ENCODE assay signal across 1 cellular context in the genomic region with DNA sequence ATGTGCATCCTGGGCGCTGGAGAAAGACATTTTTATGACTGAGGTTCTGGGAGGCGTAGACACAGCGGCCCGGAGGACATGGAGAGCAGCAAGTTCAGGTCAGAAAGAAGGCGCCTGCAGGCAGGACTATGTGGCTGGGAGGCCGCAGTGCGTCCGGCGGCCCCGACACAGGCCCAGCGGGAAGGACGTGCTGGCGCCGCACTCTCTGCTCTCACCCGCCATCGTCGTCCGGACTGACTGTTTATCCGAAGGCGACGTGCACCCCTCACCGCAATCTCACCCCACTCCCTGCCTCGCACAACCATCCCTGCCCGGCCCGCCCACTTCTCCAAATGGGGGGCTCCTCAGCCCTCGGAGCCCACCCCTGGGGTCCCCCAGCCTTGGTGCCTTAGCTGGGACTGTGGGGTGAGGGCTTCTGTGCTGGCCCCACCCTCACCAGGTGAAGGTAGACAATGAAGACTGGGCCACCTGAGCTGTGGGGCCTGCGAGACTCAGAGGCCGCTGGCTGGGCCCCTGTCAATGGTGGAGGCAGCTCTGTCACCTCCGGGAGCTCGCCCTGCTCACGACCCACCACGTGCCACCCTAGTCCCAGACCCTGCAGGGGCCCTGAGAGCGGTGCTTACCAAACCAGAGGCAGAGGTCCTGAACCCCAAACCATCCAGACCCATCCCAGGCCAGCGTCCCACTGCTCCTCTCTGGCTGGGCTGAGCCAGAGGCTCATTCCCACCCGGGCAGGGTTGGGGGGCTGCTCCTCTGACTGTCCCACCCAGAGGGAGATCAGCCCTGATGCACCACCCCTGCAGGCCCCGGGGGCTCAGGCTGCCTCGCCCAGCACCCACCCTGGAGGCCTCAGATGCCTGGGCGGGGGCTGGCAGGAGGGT.
TF ChIP-seq lines count a peak whose summit lies in the region.

No MANE protein-coding gene starts in this region.

TF ChIP-seq in WTC11, 78 proteins besides CTCF, POLR2A, EP300 and RAD21 (continued from another document):
- TF ChIP-seq, protein P1, sequence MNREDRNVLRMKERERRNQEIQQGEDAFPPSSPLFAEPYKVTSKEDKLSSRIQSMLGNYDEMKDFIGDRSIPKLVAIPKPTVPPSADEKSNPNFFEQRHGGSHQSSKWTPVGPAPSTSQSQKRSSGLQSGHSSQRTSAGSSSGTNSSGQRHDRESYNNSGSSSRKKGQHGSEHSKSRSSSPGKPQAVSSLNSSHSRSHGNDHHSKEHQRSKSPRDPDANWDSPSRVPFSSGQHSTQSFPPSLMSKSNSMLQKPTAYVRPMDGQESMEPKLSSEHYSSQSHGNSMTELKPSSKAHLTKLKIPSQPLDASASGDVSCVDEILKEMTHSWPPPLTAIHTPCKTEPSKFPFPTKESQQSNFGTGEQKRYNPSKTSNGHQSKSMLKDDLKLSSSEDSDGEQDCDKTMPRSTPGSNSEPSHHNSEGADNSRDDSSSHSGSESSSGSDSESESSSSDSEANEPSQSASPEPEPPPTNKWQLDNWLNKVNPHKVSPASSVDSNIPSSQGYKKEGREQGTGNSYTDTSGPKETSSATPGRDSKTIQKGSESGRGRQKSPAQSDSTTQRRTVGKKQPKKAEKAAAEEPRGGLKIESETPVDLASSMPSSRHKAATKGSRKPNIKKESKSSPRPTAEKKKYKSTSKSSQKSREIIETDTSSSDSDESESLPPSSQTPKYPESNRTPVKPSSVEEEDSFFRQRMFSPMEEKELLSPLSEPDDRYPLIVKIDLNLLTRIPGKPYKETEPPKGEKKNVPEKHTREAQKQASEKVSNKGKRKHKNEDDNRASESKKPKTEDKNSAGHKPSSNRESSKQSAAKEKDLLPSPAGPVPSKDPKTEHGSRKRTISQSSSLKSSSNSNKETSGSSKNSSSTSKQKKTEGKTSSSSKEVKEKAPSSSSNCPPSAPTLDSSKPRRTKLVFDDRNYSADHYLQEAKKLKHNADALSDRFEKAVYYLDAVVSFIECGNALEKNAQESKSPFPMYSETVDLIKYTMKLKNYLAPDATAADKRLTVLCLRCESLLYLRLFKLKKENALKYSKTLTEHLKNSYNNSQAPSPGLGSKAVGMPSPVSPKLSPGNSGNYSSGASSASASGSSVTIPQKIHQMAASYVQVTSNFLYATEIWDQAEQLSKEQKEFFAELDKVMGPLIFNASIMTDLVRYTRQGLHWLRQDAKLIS (CRISPR knock-in tag; IDR thresholded peaks at IDR 0.05; ENCODE audit: borderline replicate concordance), result no peak
- TF ChIP-seq RORB (CRISPR knock-in tag; IDR thresholded peaks at IDR 0.05) (no peak), ELF4 (CRISPR knock-in tag; IDR thresholded peaks at IDR 0.05; ENCODE audit: low read depth) (no peak), NFE2L1 (CRISPR knock-in tag; IDR thresholded peaks at IDR 0.05) (no peak), JAZF1 (CRISPR knock-in tag; IDR thresholded peaks at IDR 0.05) (no peak), MXD4 (CRISPR knock-in tag; IDR thresholded peaks at IDR 0.05; ENCODE audit: borderline replicate concordance) (no peak), RELA (CRISPR knock-in tag; IDR thresholded peaks at IDR 0.05; ENCODE audit: borderline replicate concordance) (no peak)
- TF ChIP-seq, protein P2, sequence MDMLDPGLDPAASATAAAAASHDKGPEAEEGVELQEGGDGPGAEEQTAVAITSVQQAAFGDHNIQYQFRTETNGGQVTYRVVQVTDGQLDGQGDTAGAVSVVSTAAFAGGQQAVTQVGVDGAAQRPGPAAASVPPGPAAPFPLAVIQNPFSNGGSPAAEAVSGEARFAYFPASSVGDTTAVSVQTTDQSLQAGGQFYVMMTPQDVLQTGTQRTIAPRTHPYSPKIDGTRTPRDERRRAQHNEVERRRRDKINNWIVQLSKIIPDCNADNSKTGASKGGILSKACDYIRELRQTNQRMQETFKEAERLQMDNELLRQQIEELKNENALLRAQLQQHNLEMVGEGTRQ (CRISPR knock-in tag; IDR thresholded peaks at IDR 0.05), result no peak
- TF ChIP-seq, protein P3, sequence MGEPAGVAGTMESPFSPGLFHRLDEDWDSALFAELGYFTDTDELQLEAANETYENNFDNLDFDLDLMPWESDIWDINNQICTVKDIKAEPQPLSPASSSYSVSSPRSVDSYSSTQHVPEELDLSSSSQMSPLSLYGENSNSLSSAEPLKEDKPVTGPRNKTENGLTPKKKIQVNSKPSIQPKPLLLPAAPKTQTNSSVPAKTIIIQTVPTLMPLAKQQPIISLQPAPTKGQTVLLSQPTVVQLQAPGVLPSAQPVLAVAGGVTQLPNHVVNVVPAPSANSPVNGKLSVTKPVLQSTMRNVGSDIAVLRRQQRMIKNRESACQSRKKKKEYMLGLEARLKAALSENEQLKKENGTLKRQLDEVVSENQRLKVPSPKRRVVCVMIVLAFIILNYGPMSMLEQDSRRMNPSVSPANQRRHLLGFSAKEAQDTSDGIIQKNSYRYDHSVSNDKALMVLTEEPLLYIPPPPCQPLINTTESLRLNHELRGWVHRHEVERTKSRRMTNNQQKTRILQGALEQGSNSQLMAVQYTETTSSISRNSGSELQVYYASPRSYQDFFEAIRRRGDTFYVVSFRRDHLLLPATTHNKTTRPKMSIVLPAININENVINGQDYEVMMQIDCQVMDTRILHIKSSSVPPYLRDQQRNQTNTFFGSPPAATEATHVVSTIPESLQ (CRISPR knock-in tag; IDR thresholded peaks at IDR 0.05), result no peak
- TF ChIP-seq, protein P4, sequence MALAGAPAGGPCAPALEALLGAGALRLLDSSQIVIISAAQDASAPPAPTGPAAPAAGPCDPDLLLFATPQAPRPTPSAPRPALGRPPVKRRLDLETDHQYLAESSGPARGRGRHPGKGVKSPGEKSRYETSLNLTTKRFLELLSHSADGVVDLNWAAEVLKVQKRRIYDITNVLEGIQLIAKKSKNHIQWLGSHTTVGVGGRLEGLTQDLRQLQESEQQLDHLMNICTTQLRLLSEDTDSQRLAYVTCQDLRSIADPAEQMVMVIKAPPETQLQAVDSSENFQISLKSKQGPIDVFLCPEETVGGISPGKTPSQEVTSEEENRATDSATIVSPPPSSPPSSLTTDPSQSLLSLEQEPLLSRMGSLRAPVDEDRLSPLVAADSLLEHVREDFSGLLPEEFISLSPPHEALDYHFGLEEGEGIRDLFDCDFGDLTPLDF (CRISPR knock-in tag; IDR thresholded peaks at IDR 0.05), result no peak
- TF ChIP-seq, protein P5, sequence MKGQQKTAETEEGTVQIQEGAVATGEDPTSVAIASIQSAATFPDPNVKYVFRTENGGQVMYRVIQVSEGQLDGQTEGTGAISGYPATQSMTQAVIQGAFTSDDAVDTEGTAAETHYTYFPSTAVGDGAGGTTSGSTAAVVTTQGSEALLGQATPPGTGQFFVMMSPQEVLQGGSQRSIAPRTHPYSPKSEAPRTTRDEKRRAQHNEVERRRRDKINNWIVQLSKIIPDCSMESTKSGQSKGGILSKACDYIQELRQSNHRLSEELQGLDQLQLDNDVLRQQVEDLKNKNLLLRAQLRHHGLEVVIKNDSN (CRISPR knock-in tag; IDR thresholded peaks at IDR 0.05), result no peak
- TF ChIP-seq, protein P6, sequence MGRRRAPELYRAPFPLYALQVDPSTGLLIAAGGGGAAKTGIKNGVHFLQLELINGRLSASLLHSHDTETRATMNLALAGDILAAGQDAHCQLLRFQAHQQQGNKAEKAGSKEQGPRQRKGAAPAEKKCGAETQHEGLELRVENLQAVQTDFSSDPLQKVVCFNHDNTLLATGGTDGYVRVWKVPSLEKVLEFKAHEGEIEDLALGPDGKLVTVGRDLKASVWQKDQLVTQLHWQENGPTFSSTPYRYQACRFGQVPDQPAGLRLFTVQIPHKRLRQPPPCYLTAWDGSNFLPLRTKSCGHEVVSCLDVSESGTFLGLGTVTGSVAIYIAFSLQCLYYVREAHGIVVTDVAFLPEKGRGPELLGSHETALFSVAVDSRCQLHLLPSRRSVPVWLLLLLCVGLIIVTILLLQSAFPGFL (CRISPR knock-in tag; IDR thresholded peaks at IDR 0.05; ENCODE audit: borderline replicate concordance), result no peak
- TF ChIP-seq, protein P7, sequence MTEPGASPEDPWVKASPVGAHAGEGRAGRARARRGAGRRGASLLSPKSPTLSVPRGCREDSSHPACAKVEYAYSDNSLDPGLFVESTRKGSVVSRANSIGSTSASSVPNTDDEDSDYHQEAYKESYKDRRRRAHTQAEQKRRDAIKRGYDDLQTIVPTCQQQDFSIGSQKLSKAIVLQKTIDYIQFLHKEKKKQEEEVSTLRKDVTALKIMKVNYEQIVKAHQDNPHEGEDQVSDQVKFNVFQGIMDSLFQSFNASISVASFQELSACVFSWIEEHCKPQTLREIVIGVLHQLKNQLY (CRISPR knock-in tag; IDR thresholded peaks at IDR 0.05), result no peak
- TF ChIP-seq, protein P8, sequence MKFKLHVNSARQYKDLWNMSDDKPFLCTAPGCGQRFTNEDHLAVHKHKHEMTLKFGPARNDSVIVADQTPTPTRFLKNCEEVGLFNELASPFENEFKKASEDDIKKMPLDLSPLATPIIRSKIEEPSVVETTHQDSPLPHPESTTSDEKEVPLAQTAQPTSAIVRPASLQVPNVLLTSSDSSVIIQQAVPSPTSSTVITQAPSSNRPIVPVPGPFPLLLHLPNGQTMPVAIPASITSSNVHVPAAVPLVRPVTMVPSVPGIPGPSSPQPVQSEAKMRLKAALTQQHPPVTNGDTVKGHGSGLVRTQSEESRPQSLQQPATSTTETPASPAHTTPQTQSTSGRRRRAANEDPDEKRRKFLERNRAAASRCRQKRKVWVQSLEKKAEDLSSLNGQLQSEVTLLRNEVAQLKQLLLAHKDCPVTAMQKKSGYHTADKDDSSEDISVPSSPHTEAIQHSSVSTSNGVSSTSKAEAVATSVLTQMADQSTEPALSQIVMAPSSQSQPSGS (CRISPR knock-in tag; IDR thresholded peaks at IDR 0.05; ENCODE audit: borderline replicate concordance, low read depth), result no peak
- TF ChIP-seq, protein P9, sequence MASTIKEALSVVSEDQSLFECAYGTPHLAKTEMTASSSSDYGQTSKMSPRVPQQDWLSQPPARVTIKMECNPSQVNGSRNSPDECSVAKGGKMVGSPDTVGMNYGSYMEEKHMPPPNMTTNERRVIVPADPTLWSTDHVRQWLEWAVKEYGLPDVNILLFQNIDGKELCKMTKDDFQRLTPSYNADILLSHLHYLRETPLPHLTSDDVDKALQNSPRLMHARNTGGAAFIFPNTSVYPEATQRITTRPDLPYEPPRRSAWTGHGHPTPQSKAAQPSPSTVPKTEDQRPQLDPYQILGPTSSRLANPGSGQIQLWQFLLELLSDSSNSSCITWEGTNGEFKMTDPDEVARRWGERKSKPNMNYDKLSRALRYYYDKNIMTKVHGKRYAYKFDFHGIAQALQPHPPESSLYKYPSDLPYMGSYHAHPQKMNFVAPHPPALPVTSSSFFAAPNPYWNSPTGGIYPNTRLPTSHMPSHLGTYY (CRISPR knock-in tag; IDR thresholded peaks at IDR 0.05), result no peak
